Comparison of ENCODE assay signal across 8 cellular contexts in genomic region chr12:114668151-114668891, GRCh38. TPM values are rescaled to one million over a fixed set of nuclear protein-coding genes. Genes with fewer than 3 reads are reported as not detected.
A peak's percentile ranks its signal among the peaks of the same experiment; 100 is the strongest.
DNase-seq lines count a peak whose midpoint lies in the region; ATAC-seq and TF ChIP-seq lines count a peak whose summit lies in the region.

No MANE protein-coding gene starts in this region.

- H3K27me3 ChIP-seq in hepatocyte: no peaks in the 10 kb centered on the region

- CTCF ChIA-PET in activated CD8-positive, alpha-beta T cell treated with anti-CD3 and anti-CD28 coated beads for 36 hours (lab: Charles Lee): no interaction called here
- CTCF ChIA-PET in activated CD8-positive, alpha-beta T cell treated with anti-CD3 and anti-CD28 coated beads, Interleukin-2, amount 10 ng/mL, durations not matched to agents 7 days and 5 days (lab: Charles Lee): no interaction called here
- CTCF ChIA-PET in OCI-LY7 (lab: Charles Lee; ENCODE audit: unreplicated experiment): no interaction called here

- peaks cover 71% of the 10 kb centered on the region for H3K27me3 Mint-ChIP-seq in activated CD8-positive, alpha-beta T cell treated with anti-CD3 and anti-CD28 coated beads for 36 hours
- peaks cover 81% of the 10 kb centered on the region for H3K27me3 Mint-ChIP-seq in activated CD8-positive, alpha-beta T cell treated with anti-CD3 and anti-CD28 coated beads, Interleukin-2, amount 10 ng/mL, durations not matched to agents 7 days and 5 days (ENCODE audit: low read depth)
- H3K27me3 Mint-ChIP-seq in naive thymus-derived CD8-positive, alpha-beta T cell: peaks cover 36 to 75% (median 61%) of the 10 kb centered on the region in 5 donors

- 1% methylated on average over 32 of the region's 46 CpGs for WGBS in hepatocyte (ENCODE audit: low lambda C conversion rate, missing lambda C conversion rate)

- H3K4me1 ChIP-seq in hepatocyte (ENCODE audit: insufficient read depth) (peaks cover 32% of the 10 kb centered on the region), OCI-LY7 (ENCODE audit: insufficient read depth, low read length, poor library complexity, severe bottlenecking) (no peaks in the 10 kb centered on the region)

- TF ChIP-seq CTCF in activated CD8-positive, alpha-beta T cell treated with anti-CD3 and anti-CD28 coated beads for 36 hours (IDR thresholded peaks at IDR 0.05): no peak
- peak; percentile 76 for TF ChIP-seq CTCF in hepatocyte (IDR thresholded peaks at IDR 0.05; ENCODE audit: poor library complexity)
- TF ChIP-seq CTCF in retinal pigment epithelial cell (conservative IDR thresholded peaks at IDR 0.05; ENCODE audit: low read depth, low read length): peak; percentile 41
- no peak for TF ChIP-seq CTCF in OCI-LY7 (conservative IDR thresholded peaks at IDR 0.05; ENCODE audit: low read length)

- H3K79me2 ChIP-seq in hepatocyte (peaks cover 74% of the 10 kb centered on the region), OCI-LY7 (ENCODE audit: insufficient read depth, low read depth, low read length) (no peaks in the 10 kb centered on the region)

- H3K9me3 ChIP-seq in hepatocyte (ENCODE audit: low read depth) (no peaks in the 10 kb centered on the region), OCI-LY7 (ENCODE audit: low read length) (no peaks in the 10 kb centered on the region)

- peak overlapping the region; percentile 97 for H3K27ac ChIP-seq in hepatocyte
- H3K27ac ChIP-seq in OCI-LY7 (ENCODE audit: low read depth, low read length, poor library complexity, severe bottlenecking): no peak overlapping the region

- H3K36me3 ChIP-seq in hepatocyte (replicated peaks; ENCODE audit: insufficient read depth, low read depth): no peaks in the 10 kb centered on the region
- H3K36me3 ChIP-seq in OCI-LY7 (ENCODE audit: insufficient read depth, low read length): no peaks in the 10 kb centered on the region

- no peaks in the 10 kb centered on the region for H3K4me1 Mint-ChIP-seq in activated CD8-positive, alpha-beta T cell treated with anti-CD3 and anti-CD28 coated beads for 36 hours (ENCODE audit: low read depth)
- peaks cover 6% of the 10 kb centered on the region for H3K4me1 Mint-ChIP-seq in activated CD8-positive, alpha-beta T cell treated with anti-CD3 and anti-CD28 coated beads, Interleukin-2, amount 10 ng/mL, durations not matched to agents 7 days and 5 days (ENCODE audit: low read depth)
- H3K4me1 Mint-ChIP-seq in naive thymus-derived CD8-positive, alpha-beta T cell: peaks cover 0 to 11% (median 6%) of the 10 kb centered on the region in 4 donors

- peaks cover 4% of the 10 kb centered on the region for H4K20me1 ChIP-seq in hepatocyte (ENCODE audit: insufficient read depth, poor library complexity, severe bottlenecking)
- H4K20me1 ChIP-seq in OCI-LY7 (ENCODE audit: insufficient read depth, low read length): no peaks in the 10 kb centered on the region

- peak; percentile 61 for ATAC-seq in activated CD8-positive, alpha-beta T cell treated with anti-CD3 and anti-CD28 coated beads for 36 hours
- no peak for ATAC-seq in activated CD8-positive, alpha-beta T cell treated with anti-CD3 and anti-CD28 coated beads, Interleukin-2, amount 10 ng/mL, durations not matched to agents 7 days and 5 days
- ATAC-seq in naive thymus-derived CD8-positive, alpha-beta T cell: no peak

- H3K9me2 ChIP-seq in hepatocyte (replicated peaks; ENCODE audit: insufficient read depth) (no peaks in the 10 kb centered on the region), OCI-LY7 (ENCODE audit: insufficient read depth, low read length) (no peaks in the 10 kb centered on the region)

- POLR2A ChIA-PET in activated CD8-positive, alpha-beta T cell treated with anti-CD3 and anti-CD28 coated beads for 36 hours (lab: Charles Lee): no interaction called here
- POLR2A ChIA-PET in activated CD8-positive, alpha-beta T cell treated with anti-CD3 and anti-CD28 coated beads, Interleukin-2, amount 10 ng/mL, durations not matched to agents 7 days and 5 days (lab: Charles Lee): no interaction called here
- POLR2A ChIA-PET in OCI-LY7 (lab: Charles Lee): no interaction called here
- POLR2A ChIA-PET in naive thymus-derived CD8-positive, alpha-beta T cell (lab: Charles Lee): no interaction called here

- no peak overlapping the region for H3K4me3 Mint-ChIP-seq in activated CD8-positive, alpha-beta T cell treated with anti-CD3 and anti-CD28 coated beads for 36 hours
- no peak overlapping the region for H3K4me3 Mint-ChIP-seq in activated CD8-positive, alpha-beta T cell treated with anti-CD3 and anti-CD28 coated beads, Interleukin-2, amount 10 ng/mL, durations not matched to agents 7 days and 5 days
- H3K4me3 Mint-ChIP-seq in naive thymus-derived CD8-positive, alpha-beta T cell: no peak overlapping the region

- H3K4me2 ChIP-seq in hepatocyte (peak overlapping the region; percentile 78), OCI-LY7 (ENCODE audit: low read length) (no peak overlapping the region)

- intact Hi-C loops in activated CD8-positive, alpha-beta T cell treated with anti-CD3 and anti-CD28 coated beads for 36 hours (cut with micrococcal nuclease): no loop called here
- intact Hi-C loops in OCI-LY7 (cut with micrococcal nuclease; ENCODE audit: unreplicated experiment): no loop called here

- no peaks in the 10 kb centered on the region for H3K9me3 Mint-ChIP-seq in activated CD8-positive, alpha-beta T cell treated with anti-CD3 and anti-CD28 coated beads for 36 hours
- no peaks in the 10 kb centered on the region for H3K9me3 Mint-ChIP-seq in activated CD8-positive, alpha-beta T cell treated with anti-CD3 and anti-CD28 coated beads, Interleukin-2, amount 10 ng/mL, durations not matched to agents 7 days and 5 days (ENCODE audit: insufficient read depth)
- peaks cover 0 to 5% (median 0%) of the 10 kb centered on the region in 9 donors for H3K9me3 Mint-ChIP-seq in naive thymus-derived CD8-positive, alpha-beta T cell

- no peaks in the 10 kb centered on the region for H3K36me3 Mint-ChIP-seq in activated CD8-positive, alpha-beta T cell treated with anti-CD3 and anti-CD28 coated beads for 36 hours (ENCODE audit: low read depth)
- H3K36me3 Mint-ChIP-seq in activated CD8-positive, alpha-beta T cell treated with anti-CD3 and anti-CD28 coated beads, Interleukin-2, amount 10 ng/mL, durations not matched to agents 7 days and 5 days (ENCODE audit: low read depth): no peaks in the 10 kb centered on the region
- peaks cover 0 to 3% (median 0%) of the 10 kb centered on the region in 3 donors for H3K36me3 Mint-ChIP-seq in naive thymus-derived CD8-positive, alpha-beta T cell

- H3K4me3 ChIP-seq in hepatocyte (peak overlapping the region; percentile 55), retinal pigment epithelial cell (ENCODE audit: low read length) (peak overlapping the region; percentile 6), OCI-LY7 (ENCODE audit: low read depth, low read length, poor library complexity, severe bottlenecking) (no peak overlapping the region)

- no peak overlapping the region for H3K27ac Mint-ChIP-seq in activated CD8-positive, alpha-beta T cell treated with anti-CD3 and anti-CD28 coated beads for 36 hours
- no peak overlapping the region for H3K27ac Mint-ChIP-seq in activated CD8-positive, alpha-beta T cell treated with anti-CD3 and anti-CD28 coated beads, Interleukin-2, amount 10 ng/mL, durations not matched to agents 7 days and 5 days
- no peak overlapping the region for H3K27ac Mint-ChIP-seq in naive thymus-derived CD8-positive, alpha-beta T cell

- H2AFZ ChIP-seq in hepatocyte: peak overlapping the region; percentile 34
- H2AFZ ChIP-seq in OCI-LY7 (ENCODE audit: low read length): no peak overlapping the region

- BruUV-seq in OCI-LY7 (replicated peaks; lab: Mats Ljungman, UMichigan): no TSS peak

- peak; percentile 56 for DNase-seq in activated CD8-positive, alpha-beta T cell treated with anti-CD3 and anti-CD28 coated beads for 36 hours
- no peak for DNase-seq in activated CD8-positive, alpha-beta T cell treated with anti-CD3 and anti-CD28 coated beads, Interleukin-2, amount 10 ng/mL, durations not matched to agents 7 days and 5 days
- peak; percentile 73 for DNase-seq in NCI-H128 (lab: John Stamatoyannopoulos, UW; ENCODE audit: unreplicated experiment)
- peak in 49 of 58 donors; percentile 2 to 53 (median 13) for DNase-seq in anterior cingulate cortex (lab: John Stamatoyannopoulos, UW)
- peak; percentile 96 for DNase-seq in hepatocyte (ENCODE audit: low spot score)
- DNase-seq in retinal pigment epithelial cell (ENCODE audit: low read depth): no peak
- DNase-seq in OCI-LY7 (ENCODE audit: low spot score): no peak
- no peak for DNase-seq in naive thymus-derived CD8-positive, alpha-beta T cell

RNA-seq across cellular contexts. Expression of gene TBX3, which starts 15.7 kb away (rescaled TPM):
- total RNA-seq in activated CD8-positive, alpha-beta T cell treated with anti-CD3 and anti-CD28 coated beads for 36 hours: not detected
- not detected for total RNA-seq in activated CD8-positive, alpha-beta T cell treated with anti-CD3 and anti-CD28 coated beads, Interleukin-2, amount 10 ng/mL, durations not matched to agents 7 days and 5 days
- total RNA-seq in hepatocyte (133 and 142 TPM in 2 replicates), OCI-LY7 (2022) (not detected in 2 replicates)
- polyA plus RNA-seq in hepatocyte: 108 and 109 TPM in 2 replicates
- not detected in 2 replicates for total RNA-seq in OCI-LY7 (2014; rRNA removed; shearing (Covaris generic))
- total RNA-seq in naive thymus-derived CD8-positive, alpha-beta T cell: not detected
- polyA plus RNA-seq in naive thymus-derived CD8-positive, alpha-beta T cell: not detected

Comparison
In these comparisons a context has a peak if more than half of its experiments do, and no peak if none do; other contexts are left out.
1. DNase-seq: peak in activated CD8-positive, alpha-beta T cell treated with anti-CD3 and anti-CD28 coated beads for 36 hours (single experiment), NCI-H128 (single experiment), anterior cingulate cortex (49 of 58) and hepatocyte (single experiment); none in activated CD8-positive, alpha-beta T cell treated with anti-CD3 and anti-CD28 coated beads, Interleukin-2, amount 10 ng/mL, durations not matched to agents 7 days and 5 days (single experiment), retinal pigment epithelial cell (single experiment), OCI-LY7 (single experiment) and naive thymus-derived CD8-positive, alpha-beta T cell (0 of 10).
2. CTCF ChIP-seq: peak in hepatocyte (single experiment) and retinal pigment epithelial cell (single experiment); none in activated CD8-positive, alpha-beta T cell treated with anti-CD3 and anti-CD28 coated beads for 36 hours (single experiment) and OCI-LY7 (single experiment).
3. RNA of gene TBX3, which starts 15.7 kb away (total RNA-seq): 133 to 142 TPM in hepatocyte; not detected in activated CD8-positive, alpha-beta T cell treated with anti-CD3 and anti-CD28 coated beads for 36 hours, not detected in activated CD8-positive, alpha-beta T cell treated with anti-CD3 and anti-CD28 coated beads, Interleukin-2, amount 10 ng/mL, durations not matched to agents 7 days and 5 days, not detected in OCI-LY7 and not detected in naive thymus-derived CD8-positive, alpha-beta T cell; every median in the first group is over 100 times any median in the second.